ENCODE assay signal across 27 cellular contexts in genomic region chr1:178180405-178180804, GRCh38.
"Had no signal": no experiment of that assay in that cellular context is flagged by ENCODE, and none has a peak within 500 bp of the region (broad histone marks: within the 10 kb centered on the region; RNA-seq: fewer than 3 reads in every experiment).

No MANE protein-coding gene starts in this region.

- FAIRE-seq: urothelium cell line had no signal

- H3K4me3 ChIP-seq: stomach, suprapubic skin, testis, thoracic aorta, thyroid gland, tibial artery, tibial nerve, transverse colon, upper lobe of left lung, upper lobe of right lung, uterus, vagina had no signal

- H3K36me3 ChIP-seq: stomach, suprapubic skin, thoracic aorta, thyroid gland, tibial artery, tibial nerve, transverse colon, upper lobe of left lung, upper lobe of right lung, uterus, vagina had no signal

- ATAC-seq: stimulated activated effector memory CD8-positive, alpha-beta T cell treated with anti-CD3 and anti-CD28 coated beads, Interleukin-12 subunit alpha, Interleukin-12 subunit beta, amount 100 ng/mL, for 72 hours; stimulated activated memory B cell treated with anti-CD40 and anti-IgM and Interleukin-4, amounts not matched to agents 10 μg/mL and 1 μg/mL and 100 μg/mL, for 72 hours; stimulated activated naive B cell treated with anti-CD40 and anti-IgM and Interleukin-4, amounts not matched to agents 10 μg/mL and 1 μg/mL and 100 μg/mL, for 72 hours; stimulated activated naive CD8-positive, alpha-beta T cell treated with anti-CD3 and anti-CD28 coated beads, Interleukin-15, amount 100 ng/mL, for 72 hours; stimulated activated naive CD8-positive, alpha-beta T cell treated with anti-CD3 and anti-CD28 coated beads, Interleukin-15, Interleukin-2, amounts not matched to agents 100 U/mL and 50 U/mL, for 24 hours; upper lobe of right lung had no signal

- DNase-seq: stimulated activated CD4-positive, alpha-beta T cell treated with anti-CD3 and anti-CD28 coated beads, Interleukin-2, amount 100 ng/mL, for 48 hours; stimulated activated CD4-positive, alpha-beta T cell treated with anti-CD3 and anti-CD28 coated beads, Interleukin-4, amount 100 ng/mL, for 1 hour; stimulated activated CD4-positive, alpha-beta T cell treated with anti-CD3 and anti-CD28 coated beads, Interleukin-4, amount 100 ng/mL, for 24 hours; stimulated activated CD4-positive, alpha-beta T cell treated with anti-CD3 and anti-CD28 coated beads, Interleukin-4, amount 100 ng/mL, for 4 hours; stimulated activated CD8-positive, alpha-beta memory T cell treated with anti-CD3 and anti-CD28 coated beads, Interleukin-4, amount 100 ng/mL, for 48 hours; stimulated activated naive B cell treated with anti-CD40 and anti-IgM and Interleukin-4, amounts not matched to agents 10 μg/mL and 1 μg/mL and 100 μg/mL, for 72 hours; stimulated activated naive CD4-positive, alpha-beta T cell; stimulated activated naive CD4-positive, alpha-beta T cell treated with Interleukin-2 at 50 U/mL for 16 hours; stimulated activated naive CD8-positive, alpha-beta T cell treated with anti-CD3 and anti-CD28 coated beads, Interleukin-15, amount 100 ng/mL, for 72 hours; stimulated activated naive CD8-positive, alpha-beta T cell treated with anti-CD3 and anti-CD28 coated beads, Interleukin-15, Interleukin-2, amounts not matched to agents 100 U/mL and 50 U/mL, for 24 hours; stomach; substantia nigra; testis; thyroid gland; tibial artery; transverse colon; trophoblast cell; upper lobe of left lung; upper lobe of right lung; uterus had no signal

- H3K4me1 ChIP-seq: stomach, suprapubic skin, testis, thyroid gland, tibial nerve, transverse colon, upper lobe of left lung, upper lobe of right lung, uterus, vagina had no signal

- H3K27me3 ChIP-seq: stomach, suprapubic skin, testis, thyroid gland, tibial artery, tibial nerve, transverse colon, upper lobe of left lung, upper lobe of right lung, uterus, vagina had no signal

- H3K9me3 ChIP-seq: stomach, suprapubic skin, testis, thoracic aorta, thyroid gland, tibial artery, tibial nerve, transverse colon, upper lobe of left lung, upper lobe of right lung, uterus, vagina had no signal

- H3K27ac ChIP-seq: stomach, suprapubic skin, testis, thoracic aorta, thyroid gland, tibial artery, tibial nerve, transverse colon, upper lobe of left lung, upper lobe of right lung, uterus, vagina had no signal
